ENCODE assay signal across 18 cellular contexts in the genomic region with DNA sequence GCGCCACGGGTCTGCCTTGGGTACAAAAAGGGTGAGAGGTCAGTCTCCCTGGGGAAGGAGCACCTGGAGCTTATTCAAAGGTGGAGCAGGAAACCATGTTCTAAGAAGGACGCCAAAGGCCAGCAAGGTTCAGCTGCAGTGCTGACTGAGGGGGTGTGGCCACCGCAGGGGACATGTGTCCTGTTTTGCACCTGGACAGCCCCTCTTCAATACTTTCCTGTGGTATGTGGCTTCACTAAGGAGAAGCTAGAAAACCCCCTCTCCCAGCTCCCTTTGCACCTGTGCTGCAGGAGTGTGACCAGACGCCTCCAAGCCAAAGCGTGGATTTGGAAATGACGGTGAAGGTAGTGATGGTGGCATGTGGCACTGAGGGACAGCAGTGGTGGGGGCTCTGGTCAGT. TPM values are rescaled to one million over a fixed set of nuclear protein-coding genes. Genes with fewer than 3 reads are reported as not detected.
DNase-seq lines count a peak whose midpoint lies in the region; ATAC-seq and TF ChIP-seq lines count a peak whose summit lies in the region.
"Had no signal": no experiment of that assay in that cellular context is flagged by ENCODE, and none has a peak within 500 bp of the region (broad histone marks: within the 10 kb centered on the region; RNA-seq: fewer than 3 reads in every experiment).

No MANE protein-coding gene starts in this region.

- H3K9me3 ChIP-seq in BLaER1 (no peaks in the 10 kb centered on the region), DND-41 (ENCODE audit: insufficient read depth, low read length, severe bottlenecking) (no peaks in the 10 kb centered on the region), endodermal cell (ENCODE audit: control insufficient read depth, low read length) (no peaks in the 10 kb centered on the region)

- peak overlapping the region; percentile 70 for H3K27ac Mint-ChIP-seq in activated CD4-positive, alpha-beta T cell treated with anti-CD3 and anti-CD28 coated beads, Interleukin-2, amount 10 ng/mL, durations not matched to agents 7 days and 5 days
- H3K27ac Mint-ChIP-seq in endodermal cell: no peak overlapping the region
- H3K27ac Mint-ChIP-seq: CD8-positive, alpha-beta T cell had no signal

- H3K4me3 Mint-ChIP-seq in activated CD4-positive, alpha-beta T cell treated with anti-CD3 and anti-CD28 coated beads, Interleukin-2, amount 10 ng/mL, durations not matched to agents 7 days and 5 days: no peak overlapping the region
- no peak overlapping the region for H3K4me3 Mint-ChIP-seq in endodermal cell
- H3K4me3 Mint-ChIP-seq: CD8-positive, alpha-beta T cell had no signal

- POLR2A ChIA-PET in activated CD4-positive, alpha-beta T cell treated with anti-CD3 and anti-CD28 coated beads, Interleukin-2, amount 10 ng/mL, durations not matched to agents 7 days and 5 days (lab: Charles Lee): no interaction called here

- TF ChIP-seq CTCF in DND-41 (IDR thresholded peaks at IDR 0.05; ENCODE audit: borderline replicate concordance, extremely low read depth, low read length, poor library complexity, severe bottlenecking): no peak
- no peak for TF ChIP-seq CTCF in endodermal cell (conservative IDR thresholded peaks at IDR 0.05)

- peaks cover 14% of the 10 kb centered on the region for H3K79me2 ChIP-seq in DND-41 (ENCODE audit: insufficient read depth, low read length)

- peaks cover 68% of the 10 kb centered on the region for H3K36me3 ChIP-seq in BLaER1
- peaks cover 81% of the 10 kb centered on the region for H3K36me3 ChIP-seq in DND-41 (ENCODE audit: insufficient read depth, low read length)
- no peaks in the 10 kb centered on the region for H3K36me3 ChIP-seq in endodermal cell (ENCODE audit: control insufficient read depth, insufficient read depth, low read length)

- no peak overlapping the region for H2AFZ ChIP-seq in DND-41 (ENCODE audit: low read depth, low read length)

- peaks cover 58% of the 10 kb centered on the region for H3K4me1 Mint-ChIP-seq in activated CD4-positive, alpha-beta T cell treated with anti-CD3 and anti-CD28 coated beads, Interleukin-2, amount 10 ng/mL, durations not matched to agents 7 days and 5 days
- peaks cover 14% of the 10 kb centered on the region for H3K4me1 Mint-ChIP-seq in endodermal cell

- no peaks in the 10 kb centered on the region for H4K20me1 ChIP-seq in BLaER1
- H4K20me1 ChIP-seq in DND-41 (ENCODE audit: insufficient read depth, low read length): no peaks in the 10 kb centered on the region

- H3K27me3 Mint-ChIP-seq in activated CD4-positive, alpha-beta T cell treated with anti-CD3 and anti-CD28 coated beads, Interleukin-2, amount 10 ng/mL, durations not matched to agents 7 days and 5 days: no peaks in the 10 kb centered on the region
- H3K27me3 Mint-ChIP-seq in endodermal cell (ENCODE audit: insufficient read depth): peaks cover 6% of the 10 kb centered on the region

- no peak for DNase-seq in activated CD4-positive, alpha-beta T cell treated with anti-CD3 and anti-CD28 coated beads, Interleukin-2, amount 10 ng/mL, durations not matched to agents 7 days and 5 days
- DNase-seq in activated CD4-positive, alpha-beta T cell treated with anti-CD3 and anti-CD28 coated beads, Interleukin-2, amount 50 U/mL, for 48 hours: no peak
- no peak for DNase-seq in DND-41
- DNase-seq in endodermal cell: peak; percentile 30
- no peak for DNase-seq in foreskin melanocyte
- DNase-seq: CD8-positive, alpha-beta T cell; GF-D8; HCEC 1CT; IMR-90; NCI-H1417; NCI-H2029 treated with DMSO at 0.1 percent for 48 hours; NCI-H510A treated with DMSO at 0.1 percent for 48 hours; NK-92 treated with Interleukin-12 subunit alpha and Interleukin-12 subunit beta, amount 100 ng/mL, for 24 hours; OCI-M1; RPMI8226 had no signal

- no peak for ATAC-seq in DND-41 (ENCODE audit: insufficient read depth, low read depth)
- no peak for ATAC-seq in HG03520 (IDR thresholded peaks at IDR 0.05; ENCODE audit: unreplicated experiment)
- no peak for ATAC-seq in HG03108 (IDR thresholded peaks at IDR 0.05; ENCODE audit: unreplicated experiment)
- ATAC-seq: CD8-positive, alpha-beta T cell had no signal

- H3K4me3 ChIP-seq in BLaER1: no peak overlapping the region
- no peak overlapping the region for H3K4me3 ChIP-seq in DND-41 (ENCODE audit: low read depth in 1 of 2, low read length in 2 of 2)
- no peak overlapping the region for H3K4me3 ChIP-seq in endodermal cell (ENCODE audit: low read length)

- H3K27me3 ChIP-seq in BLaER1: no peaks in the 10 kb centered on the region
- no peaks in the 10 kb centered on the region for H3K27me3 ChIP-seq in DND-41 (ENCODE audit: insufficient read depth, low read length, poor library complexity)
- no peaks in the 10 kb centered on the region for H3K27me3 ChIP-seq in endodermal cell (ENCODE audit: control insufficient read depth, insufficient read depth, low read length, poor library complexity, severe bottlenecking)

- H3K36me3 Mint-ChIP-seq in activated CD4-positive, alpha-beta T cell treated with anti-CD3 and anti-CD28 coated beads, Interleukin-2, amount 10 ng/mL, durations not matched to agents 7 days and 5 days (ENCODE audit: low read depth): peaks cover 81% of the 10 kb centered on the region
- H3K36me3 Mint-ChIP-seq in endodermal cell (ENCODE audit: low read depth): no peaks in the 10 kb centered on the region

- no peaks in the 10 kb centered on the region for H3K9me3 Mint-ChIP-seq in activated CD4-positive, alpha-beta T cell treated with anti-CD3 and anti-CD28 coated beads, Interleukin-2, amount 10 ng/mL, durations not matched to agents 7 days and 5 days
- H3K9me3 Mint-ChIP-seq in endodermal cell: no peaks in the 10 kb centered on the region
- H3K9me3 Mint-ChIP-seq: CD8-positive, alpha-beta T cell had no signal

- CTCF ChIA-PET in activated CD4-positive, alpha-beta T cell treated with anti-CD3 and anti-CD28 coated beads, Interleukin-2, amount 10 ng/mL, durations not matched to agents 7 days and 5 days (lab: Charles Lee): interaction anchor here (1.6 to 7.1 kb wide), 2 partner anchors 8 to 13 kb away, joined by 3 to 39 read pairs; no protein-coding TSS in a partner anchor

- 93 to 97% methylated on average over 3 to 7 of the region's 7 CpGs for WGBS in endodermal cell (ENCODE audit: insufficient coverage in 1 of 2, insufficient read length in 1 of 2), 2 experiments

- H3K4me1 ChIP-seq in BLaER1: peaks cover 28% of the 10 kb centered on the region
- 0 out of 2 replicates have a peak, but pooled peaks cover under 1% of the 10 kb centered on the region for H3K4me1 ChIP-seq in DND-41 (ENCODE audit: insufficient read depth, low read length)
- peaks cover 6% of the 10 kb centered on the region for H3K4me1 ChIP-seq in endodermal cell (ENCODE audit: control insufficient read depth, insufficient read depth, low read length)

- H3K9ac ChIP-seq in BLaER1 (no peak overlapping the region), DND-41 (ENCODE audit: low read depth, low read length) (no peak overlapping the region), endodermal cell (ENCODE audit: extremely low read depth, low read length, poor library complexity, severe bottlenecking) (no peak overlapping the region)

- H3K27ac ChIP-seq in BLaER1 (0 out of 2 replicates have a peak overlapping the region, but pooled peaks have one; percentile 2), DND-41 (ENCODE audit: low read length) (peak overlapping the region; percentile 14; the same call in 1 of the 2 replicates), endodermal cell (ENCODE audit: low read depth, low read length) (no peak overlapping the region)

- H3K4me2 ChIP-seq in BLaER1 (no peak overlapping the region), DND-41 (ENCODE audit: insufficient read depth, low read length) (no peak overlapping the region)

RNA-seq across cellular contexts. Expression of a gene that starts 23.6 kb away (rescaled TPM):
- total RNA-seq in activated CD4-positive, alpha-beta T cell treated with anti-CD3 and anti-CD28 coated beads, Interleukin-2, amount 10 ng/mL, durations not matched to agents 7 days and 5 days: 100 to 1,000 TPM; 116 to 124 TPM
- 1 to 10 TPM; 3.1 to 5.1 TPM for total RNA-seq in endodermal cell
- polyA plus RNA-seq in endodermal cell (2013, experiment 1 of 2): 3.0 TPM
- 1.8 TPM for polyA plus RNA-seq in endodermal cell (2013, experiment 2 of 2)

RNA-seq across cellular contexts. Expression of a gene that starts 38.9 kb away (rescaled TPM):
- total RNA-seq in activated CD4-positive, alpha-beta T cell treated with anti-CD3 and anti-CD28 coated beads, Interleukin-2, amount 10 ng/mL, durations not matched to agents 7 days and 5 days: 10 to 100 TPM; 37.2 to 38.3 TPM
- total RNA-seq in endodermal cell: 10 to 100 TPM; 46.2 to 50.4 TPM
- polyA plus RNA-seq in endodermal cell (2013, experiment 1 of 2): 37.3 TPM
- 34.0 TPM for polyA plus RNA-seq in endodermal cell (2013, experiment 2 of 2)

Comparison
In these comparisons a context has a peak if more than half of its experiments do, and no peak if none do; other contexts are left out.
1. RNA of a gene that starts 23.6 kb away (total RNA-seq): 116 to 124 TPM in activated CD4-positive, alpha-beta T cell treated with anti-CD3 and anti-CD28 coated beads, Interleukin-2, amount 10 ng/mL, durations not matched to agents 7 days and 5 days; 3.1 to 5.1 TPM in endodermal cell; every median in the first group is over 10 times any median in the second.